Comparison of ENCODE assay signal across 8 cellular contexts in the genomic region with DNA sequence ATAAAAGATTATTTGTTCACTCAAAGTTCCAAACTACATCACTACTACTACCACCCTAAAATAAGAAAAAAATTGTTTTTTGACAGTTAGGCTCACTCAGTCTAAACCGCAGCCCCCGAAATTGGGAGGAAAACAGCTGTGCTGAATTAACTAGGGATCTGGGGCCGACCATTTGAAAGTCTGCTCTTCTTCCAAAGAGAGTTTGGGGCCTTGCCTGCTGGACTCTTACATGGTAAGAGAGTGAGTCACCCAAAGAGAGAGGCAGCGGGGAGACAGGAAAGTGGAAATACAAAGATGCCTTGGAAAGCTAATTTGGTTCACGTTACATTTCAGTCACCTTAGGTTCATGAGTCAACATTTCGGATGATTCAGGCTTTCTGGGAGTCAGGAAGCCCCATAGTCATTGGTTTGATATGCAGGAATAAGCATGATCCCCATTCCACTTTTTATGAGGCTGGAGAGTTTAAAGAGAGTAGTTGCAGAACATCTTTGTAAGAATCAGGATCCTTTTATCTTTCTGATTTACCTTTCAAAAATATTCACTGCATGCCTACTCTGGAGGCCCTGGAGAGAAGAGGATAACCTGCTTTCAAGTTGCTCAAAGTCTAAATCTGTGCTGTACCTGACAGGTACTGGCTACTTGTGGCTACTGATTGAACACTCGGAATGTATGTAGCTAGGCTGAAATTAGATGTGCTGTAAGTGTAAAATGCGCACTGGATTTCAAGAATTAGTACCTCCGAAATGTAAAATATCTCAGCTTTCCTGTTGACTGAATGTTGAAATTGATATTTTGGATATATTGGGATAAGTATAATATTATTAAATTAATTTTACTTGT. TPM values are rescaled to one million over a fixed set of nuclear protein-coding genes. Genes with fewer than 3 reads are reported as not detected.
A peak's percentile ranks its signal among the peaks of the same experiment; 100 is the strongest.
DNase-seq lines count a peak whose midpoint lies in the region; ATAC-seq and TF ChIP-seq lines count a peak whose summit lies in the region.

No MANE protein-coding gene starts in this region.

- H3K4me3 Mint-ChIP-seq in activated T-cell treated with anti-CD3 and anti-CD28 coated beads, Interleukin-2, amount 50 U/mL, for 24 hours: peak overlapping the region; percentile 100
- peak overlapping the region; percentile 96 to 100 (median 100) for H3K4me3 Mint-ChIP-seq in naive B cell

- peak overlapping the region; percentile 100 for H3K27ac Mint-ChIP-seq in activated T-cell treated with anti-CD3 and anti-CD28 coated beads, Interleukin-2, amount 50 U/mL, for 24 hours
- peak overlapping the region; percentile 97 to 100 (median 99) for H3K27ac Mint-ChIP-seq in naive B cell

- H3K27me3 Mint-ChIP-seq in activated T-cell treated with anti-CD3 and anti-CD28 coated beads, Interleukin-2, amount 50 U/mL, for 24 hours: no peaks in the 10 kb centered on the region
- no peaks in the 10 kb centered on the region for H3K27me3 Mint-ChIP-seq in naive B cell

- DNase-seq in Right ventricle myocardium inferior (ENCODE audit: missing footprints) (no peak), cardiac septum (ENCODE audit: low spot score) (no peak), NCI-H460 (ENCODE audit: extremely low read depth, low read depth) (peak; percentile 94), fibroblast of mammary gland (ENCODE audit: low read depth) (peak; percentile 100), naive B cell (no peak)
- peak; percentile 53 for DNase-seq in activated T-cell treated with anti-CD3 and anti-CD28 coated beads, Interleukin-2, amount 50 U/mL, for 24 hours

- 24% methylated on average over 9 of the region's 9 CpGs for WGBS in urinary bladder

- H3K4me3 ChIP-seq in fibroblast of mammary gland (ENCODE audit: control insufficient read depth, low read depth, low read length): peak overlapping the region; percentile 59
- peak overlapping the region; percentile 50 for H3K4me3 ChIP-seq in urinary bladder (ENCODE audit: low read depth, low read length)

- H3K9me3 Mint-ChIP-seq in activated T-cell treated with anti-CD3 and anti-CD28 coated beads, Interleukin-2, amount 50 U/mL, for 24 hours: no peaks in the 10 kb centered on the region
- no peaks in the 10 kb centered on the region for H3K9me3 Mint-ChIP-seq in naive B cell

- TF ChIP-seq CTCF in fibroblast of mammary gland (conservative IDR thresholded peaks at IDR 0.05; ENCODE audit: control insufficient read depth, insufficient read depth, low read depth, low read length): no peak

- ATAC-seq in Right ventricle myocardium inferior (peak; percentile 20), naive B cell (ENCODE audit: low read depth in 2 of 2) (no peak), GM21423 (IDR thresholded peaks at IDR 0.05; ENCODE audit: unreplicated experiment) (no peak)

- H3K36me3 ChIP-seq in urinary bladder (ENCODE audit: insufficient read depth): no peaks in the 10 kb centered on the region

- peaks cover 54% of the 10 kb centered on the region for H3K4me1 Mint-ChIP-seq in activated T-cell treated with anti-CD3 and anti-CD28 coated beads, Interleukin-2, amount 50 U/mL, for 24 hours (ENCODE audit: low read depth)
- H3K4me1 Mint-ChIP-seq in naive B cell: peaks cover 53 to 70% (median 60%) of the 10 kb centered on the region in 3 donors

- H3K4me1 ChIP-seq in urinary bladder (ENCODE audit: insufficient read depth): no peaks in the 10 kb centered on the region

- H3K27ac ChIP-seq in urinary bladder (ENCODE audit: low read depth): peak overlapping the region; percentile 96

- intact Hi-C loops in Right ventricle myocardium inferior (cut with DNase I) (loop anchor here (2.0 to 5.0 kb wide), 2 partner anchors 51 to 108 kb away; no protein-coding TSS in a partner anchor), cardiac septum (cut with DNase I) (loop anchor here (2.0 kb wide), 2 partner anchors 62 to 70 kb away; no protein-coding TSS in a partner anchor)

- peaks cover 24% of the 10 kb centered on the region for H3K36me3 Mint-ChIP-seq in activated T-cell treated with anti-CD3 and anti-CD28 coated beads, Interleukin-2, amount 50 U/mL, for 24 hours (ENCODE audit: low read depth)
- H3K36me3 Mint-ChIP-seq in naive B cell: no peaks in the 10 kb centered on the region

RNA-seq across cellular contexts. Expression of gene RTN4, which starts 1.0 kb away (rescaled TPM):
- total RNA-seq in Right ventricle myocardium inferior (78.4 TPM), cardiac septum (174 TPM), urinary bladder (288 TPM)
- total RNA-seq in NCI-H460 (2014; rRNA removed; shearing (Covaris generic)): 302 and 305 TPM in 2 replicates
- 243 and 252 TPM in 2 replicates for polyA plus RNA-seq in NCI-H460 (2014; cell fraction: nucleus; rRNA removed)
- polyA plus RNA-seq in naive B cell (ENCODE audit: low read depth in 6 of 6) (10 to 100 TPM; 41.3 to 57.8 (median 53.0) TPM), urinary bladder (406 TPM)

Comparison
In these comparisons a context has a peak if more than half of its experiments do, and no peak if none do; other contexts are left out.
1. DNase-seq: peak in NCI-H460 (single experiment), activated T-cell treated with anti-CD3 and anti-CD28 coated beads, Interleukin-2, amount 50 U/mL, for 24 hours (single experiment) and fibroblast of mammary gland (single experiment); none in Right ventricle myocardium inferior (single experiment), cardiac septum (single experiment) and naive B cell (single experiment).